In genomic region chr16:68367891-68368601, GRCh38 we compare ENCODE assay signal across 17 cellular contexts. TPM values are rescaled to one million over a fixed set of nuclear protein-coding genes. Genes with fewer than 3 reads are reported as not detected.
DNase-seq lines count a peak whose midpoint lies in the region; ATAC-seq, FAIRE-seq and TF ChIP-seq lines count a peak whose summit lies in the region.
"Had no signal": no experiment of that assay in that cellular context is flagged by ENCODE, and none has a peak within 500 bp of the region (broad histone marks: within the 10 kb centered on the region; RNA-seq: fewer than 3 reads in every experiment).

No MANE protein-coding gene starts in this region.

- H3K4me3 Mint-ChIP-seq in activated CD4-positive, alpha-beta T cell treated with anti-CD3 and anti-CD28 coated beads, Interleukin-2, amount 10 ng/mL, durations not matched to agents 24 days and 14 days, result peak overlapping the region; percentile 53
- peak overlapping the region in 1 of 5 experiments; percentile 56 for H3K4me3 Mint-ChIP-seq in brain
- peak overlapping the region; percentile 7 for H3K4me3 Mint-ChIP-seq in stimulated activated effector memory CD8-positive, alpha-beta T cell treated with anti-CD3 and anti-CD28 coated beads, Interleukin-12 subunit alpha, Interleukin-12 subunit beta, amount 100 ng/mL, for 72 hours
- H3K4me3 Mint-ChIP-seq: activated CD4-positive, alpha-beta memory T cell treated with anti-CD3 and anti-CD28 coated beads for 36 hours had no signal

- ATAC-seq in stimulated activated effector memory CD8-positive, alpha-beta T cell treated with anti-CD3 and anti-CD28 coated beads, Interleukin-12 subunit alpha, Interleukin-12 subunit beta, amount 100 ng/mL, for 72 hours, result no peak
- ATAC-seq in HG03442 (IDR thresholded peaks at IDR 0.05; ENCODE audit: unreplicated experiment), result no peak
- ATAC-seq: lower lobe of right lung had no signal

- FAIRE-seq in frontal cortex (lab: Jason Lieb, UNC), result no peak
- FAIRE-seq: A204.1 had no signal

- no peaks in the 10 kb centered on the region for H3K36me3 ChIP-seq in KMS-11 (ENCODE audit: insufficient read depth)
- H3K36me3 ChIP-seq: lower lobe of right lung, upper lobe of left lung had no signal

- intact Hi-C loops in activated CD4-positive, alpha-beta T cell treated with anti-CD3 and anti-CD28 coated beads, Interleukin-2, amount 10 ng/mL, durations not matched to agents 24 days and 14 days (cut with micrococcal nuclease), result loop anchor here (10.0 kb wide), 1 partner anchor 47 kb away; no protein-coding TSS in a partner anchor

- DNase-seq in activated CD4-positive, alpha-beta T cell treated with anti-CD3 and anti-CD28 coated beads, Interleukin-2, amount 10 ng/mL, durations not matched to agents 24 days and 14 days, result no peak
- DNase-seq in activated CD4-positive, alpha-beta T cell treated with anti-CD3 and anti-CD28 coated beads, Interleukin-2, amount 50 U/mL, for 48 hours, result no peak
- DNase-seq in stimulated activated effector memory CD8-positive, alpha-beta T cell treated with anti-CD3 and anti-CD28 coated beads, Interleukin-12 subunit alpha, Interleukin-12 subunit beta, amount 100 ng/mL, for 72 hours (ENCODE audit: low spot score in 2 of 2), result no peak
- DNase-seq in NCI-H2107 treated with DMSO at 0.1 percent for 48 hours (lab: John Stamatoyannopoulos, UW; ENCODE audit: unreplicated experiment) (no peak), frontal cortex (ENCODE audit: low spot score in 2 of 2) (no peak)
- DNase-seq: activated CD4-positive, alpha-beta memory T cell treated with anti-CD3 and anti-CD28 coated beads for 36 hours; effector CD8-positive, alpha-beta T cell; H9; lower lobe of right lung; NCI-H2081; stimulated activated CD4-positive, alpha-beta T cell treated with anti-CD3 and anti-CD28 coated beads, Interleukin-2, amount 100 ng/mL, for 48 hours; T1000 had no signal

- H3K4me1 Mint-ChIP-seq in activated CD4-positive, alpha-beta T cell treated with anti-CD3 and anti-CD28 coated beads, Interleukin-2, amount 10 ng/mL, durations not matched to agents 24 days and 14 days, result peaks cover 35% of the 10 kb centered on the region
- peaks cover 58% of the 10 kb centered on the region for H3K4me1 Mint-ChIP-seq in brain
- peaks cover 69% of the 10 kb centered on the region for H3K4me1 Mint-ChIP-seq in stimulated activated effector memory CD8-positive, alpha-beta T cell treated with anti-CD3 and anti-CD28 coated beads, Interleukin-12 subunit alpha, Interleukin-12 subunit beta, amount 100 ng/mL, for 72 hours

- H2AFZ ChIP-seq in KMS-11 (ENCODE audit: low read depth), result peak overlapping the region; percentile 49; the same call in 1 of the 2 replicates

- TF ChIP-seq CTCF in KMS-11 (conservative IDR thresholded peaks at IDR 0.05; ENCODE audit: low read depth, low read length), result no peak
- TF ChIP-seq CTCF in brain (conservative IDR thresholded peaks at IDR 0.05), result no peak

- H4K20me1 ChIP-seq in KMS-11 (ENCODE audit: insufficient read depth), result no peaks in the 10 kb centered on the region

- H3K27me3 ChIP-seq in KMS-11 (ENCODE audit: insufficient read depth, low read depth), result no peaks in the 10 kb centered on the region
- H3K27me3 ChIP-seq: upper lobe of left lung had no signal

- no peaks in the 10 kb centered on the region for H3K9me3 Mint-ChIP-seq in activated CD4-positive, alpha-beta T cell treated with anti-CD3 and anti-CD28 coated beads, Interleukin-2, amount 10 ng/mL, durations not matched to agents 24 days and 14 days
- peaks cover 0 to 3% (median 0%) of the 10 kb centered on the region in 5 experiments for H3K9me3 Mint-ChIP-seq in brain
- H3K9me3 Mint-ChIP-seq in stimulated activated effector memory CD8-positive, alpha-beta T cell treated with anti-CD3 and anti-CD28 coated beads, Interleukin-12 subunit alpha, Interleukin-12 subunit beta, amount 100 ng/mL, for 72 hours, result no peaks in the 10 kb centered on the region
- H3K9me3 Mint-ChIP-seq: activated CD4-positive, alpha-beta memory T cell treated with anti-CD3 and anti-CD28 coated beads for 36 hours; H9 had no signal

- no peak overlapping the region for H3K4me3 ChIP-seq in KMS-11 (IDR thresholded peaks at IDR 0.05; ENCODE audit: insufficient read depth, low read depth, low read length)
- H3K4me3 ChIP-seq: lower lobe of right lung, upper lobe of left lung had no signal

- peak overlapping the region; percentile 94 for H3K27ac ChIP-seq in KMS-11
- H3K27ac ChIP-seq: lower lobe of right lung, upper lobe of left lung had no signal

- H3K79me2 ChIP-seq in KMS-11 (ENCODE audit: insufficient read depth, low read depth), result no peaks in the 10 kb centered on the region

- no peaks in the 10 kb centered on the region for H3K36me3 Mint-ChIP-seq in activated CD4-positive, alpha-beta T cell treated with anti-CD3 and anti-CD28 coated beads, Interleukin-2, amount 10 ng/mL, durations not matched to agents 24 days and 14 days (ENCODE audit: low read depth)
- H3K36me3 Mint-ChIP-seq in brain, result peaks cover 4% of the 10 kb centered on the region
- H3K36me3 Mint-ChIP-seq in stimulated activated effector memory CD8-positive, alpha-beta T cell treated with anti-CD3 and anti-CD28 coated beads, Interleukin-12 subunit alpha, Interleukin-12 subunit beta, amount 100 ng/mL, for 72 hours, result no peaks in the 10 kb centered on the region
- H3K36me3 Mint-ChIP-seq: activated CD4-positive, alpha-beta memory T cell treated with anti-CD3 and anti-CD28 coated beads for 36 hours had no signal

- H3K27me3 Mint-ChIP-seq in activated CD4-positive, alpha-beta T cell treated with anti-CD3 and anti-CD28 coated beads, Interleukin-2, amount 10 ng/mL, durations not matched to agents 24 days and 14 days, result peaks cover 34% of the 10 kb centered on the region
- no peaks in the 10 kb centered on the region for H3K27me3 Mint-ChIP-seq in brain

- peak overlapping the region; percentile 1 for H3K27ac Mint-ChIP-seq in activated CD4-positive, alpha-beta T cell treated with anti-CD3 and anti-CD28 coated beads, Interleukin-2, amount 10 ng/mL, durations not matched to agents 24 days and 14 days
- peak overlapping the region in 4 of 5 experiments; percentile 46 to 92 (median 66) for H3K27ac Mint-ChIP-seq in brain
- H3K27ac Mint-ChIP-seq in stimulated activated effector memory CD8-positive, alpha-beta T cell treated with anti-CD3 and anti-CD28 coated beads, Interleukin-12 subunit alpha, Interleukin-12 subunit beta, amount 100 ng/mL, for 72 hours, result peak overlapping the region; percentile 30
- H3K27ac Mint-ChIP-seq: activated CD4-positive, alpha-beta memory T cell treated with anti-CD3 and anti-CD28 coated beads for 36 hours had no signal

- H3K9ac ChIP-seq in KMS-11, result peak overlapping the region; percentile 67

- peaks cover 74% of the 10 kb centered on the region for H3K4me1 ChIP-seq in KMS-11 (ENCODE audit: low read depth, poor library complexity, severe bottlenecking)

- H3K4me2 ChIP-seq in KMS-11, result peak overlapping the region; percentile 91

RNA-seq across cellular contexts. Expression of gene PRMT7, which starts 57.2 kb away (rescaled TPM):
- 69.7 and 72.2 TPM in 2 replicates for total RNA-seq in activated CD4-positive, alpha-beta T cell treated with anti-CD3 and anti-CD28 coated beads, Interleukin-2, amount 10 ng/mL, durations not matched to agents 24 days and 14 days
- 53.6 TPM for polyA plus RNA-seq in brain (ENCODE audit: insufficient read depth, low read depth, low replicate concordance)
- total RNA-seq in frontal cortex, result 39.5 TPM

RNA-seq across cellular contexts. Expression of gene SLC7A6OS, which starts 57.3 kb away (rescaled TPM):
- total RNA-seq in activated CD4-positive, alpha-beta T cell treated with anti-CD3 and anti-CD28 coated beads, Interleukin-2, amount 10 ng/mL, durations not matched to agents 24 days and 14 days, result 22.3 and 27.1 TPM in 2 replicates
- 12.9 TPM for polyA plus RNA-seq in brain (ENCODE audit: insufficient read depth, low read depth, low replicate concordance)
- total RNA-seq in frontal cortex, result 11.4 TPM

Comparison
In these comparisons a context has a peak if more than half of its experiments do, and no peak if none do; other contexts are left out.
1. H3K27ac Mint-ChIP-seq: peak in every context shown above with its lines; median percentile 66 in brain; 30 in stimulated activated effector memory CD8-positive, alpha-beta T cell treated with anti-CD3 and anti-CD28 coated beads, Interleukin-12 subunit alpha, Interleukin-12 subunit beta, amount 100 ng/mL, for 72 hours; 1 in activated CD4-positive, alpha-beta T cell treated with anti-CD3 and anti-CD28 coated beads, Interleukin-2, amount 10 ng/mL, durations not matched to agents 24 days and 14 days.